ENCODE assay signal across 10 cellular contexts in genomic region chr9:127754099-127754760, GRCh38. TPM values are rescaled to one million over a fixed set of nuclear protein-coding genes. Genes with fewer than 3 reads are reported as not detected.
DNase-seq lines count a peak whose midpoint lies in the region; ATAC-seq, FAIRE-seq and TF ChIP-seq lines count a peak whose summit lies in the region.
"Had no signal": no experiment of that assay in that cellular context is flagged by ENCODE, and none has a peak within 500 bp of the region (broad histone marks: within the 10 kb centered on the region; RNA-seq: fewer than 3 reads in every experiment).

No MANE protein-coding gene starts in this region.

- H3K4me1 ChIP-seq in testis: no peaks in the 10 kb centered on the region

- no peaks in the 10 kb centered on the region for H3K9me3 ChIP-seq in iPS-18c (ENCODE audit: control insufficient read depth, insufficient read depth, low read length)
- no peaks in the 10 kb centered on the region for H3K9me3 ChIP-seq in testis

- intact Hi-C loops in testis (cut with DNase I; ENCODE audit: low total_unique reads): no loop called here

- H3K4me3 ChIP-seq in iPS-18c (ENCODE audit: insufficient read depth, low read depth, low read length) (peak overlapping the region; percentile 69), testis (peak overlapping the region; percentile 9 to 26)

- DNase-seq in NCI-H524 (lab: John Stamatoyannopoulos, UW): peak; percentile 33 to 68
- no peak for DNase-seq in NCI-H524 treated with DMSO at 0.1 percent for 48 hours (lab: John Stamatoyannopoulos, UW)
- no peak for DNase-seq in testis
- no peak for DNase-seq in activated naive CD4-positive, alpha-beta T cell treated with Interleukin-2 at 50 U/mL for 16 hours
- no peak for DNase-seq in GM19239 (ENCODE audit: insufficient read length, low spot score)
- DNase-seq in GM10266 (ENCODE audit: extremely low spot score): no peak
- DNase-seq: erythroblast had no signal

- no peaks in the 10 kb centered on the region for H3K27me3 ChIP-seq in testis

- ATAC-seq in SK-N-SH treated with all-trans-retinoic acid at 6 μM for 48 hours: peak; percentile 96

- no peak for TF ChIP-seq CTCF in testis (IDR thresholded peaks at IDR 0.05)
- TF ChIP-seq CTCF in GM10266 (IDR thresholded peaks at IDR 0.05; ENCODE audit: control insufficient read depth, insufficient read depth, low read depth, missing control alignments): no peak

- FAIRE-seq in GM19239 (lab: Jason Lieb, UNC): no peak

- no peak for TF ChIP-seq POLR2A in testis (IDR thresholded peaks at IDR 0.05)

- 16 to 20% methylated on average over 43 to 46 of the region's 56 CpGs for WGBS in testis, 2 donors

- no peaks in the 10 kb centered on the region for H3K36me3 ChIP-seq in testis (ENCODE audit: low read depth, missing control alignments)

- H3K27ac ChIP-seq in testis: no peak overlapping the region

TF ChIP-seq in SK-N-SH treated with all-trans-retinoic acid at 6 μM for 48 hours, 23 proteins besides CTCF, POLR2A, EP300 and RAD21:
- TF ChIP-seq ZFP30 (CRISPR knock-in tag; IDR thresholded peaks at IDR 0.05): no peak
- TF ChIP-seq OSR1 (CRISPR knock-in tag; IDR thresholded peaks at IDR 0.05): no peak
- no peak for TF ChIP-seq PPARA (CRISPR knock-in tag; IDR thresholded peaks at IDR 0.05; ENCODE audit: borderline replicate concordance)
- no peak for TF ChIP-seq CSRNP3 (CRISPR knock-in tag; IDR thresholded peaks at IDR 0.05)
- TF ChIP-seq ISL1 (CRISPR knock-in tag; IDR thresholded peaks at IDR 0.05): no peak
- no peak for TF ChIP-seq GLIS3 (CRISPR knock-in tag; IDR thresholded peaks at IDR 0.05)
- TF ChIP-seq ZFP3 (CRISPR knock-in tag; IDR thresholded peaks at IDR 0.05): no peak
- no peak for TF ChIP-seq ZNF8 (CRISPR knock-in tag; IDR thresholded peaks at IDR 0.05)
- TF ChIP-seq BACH2 (CRISPR knock-in tag; IDR thresholded peaks at IDR 0.05; ENCODE audit: borderline replicate concordance): no peak
- TF ChIP-seq, protein P1, sequence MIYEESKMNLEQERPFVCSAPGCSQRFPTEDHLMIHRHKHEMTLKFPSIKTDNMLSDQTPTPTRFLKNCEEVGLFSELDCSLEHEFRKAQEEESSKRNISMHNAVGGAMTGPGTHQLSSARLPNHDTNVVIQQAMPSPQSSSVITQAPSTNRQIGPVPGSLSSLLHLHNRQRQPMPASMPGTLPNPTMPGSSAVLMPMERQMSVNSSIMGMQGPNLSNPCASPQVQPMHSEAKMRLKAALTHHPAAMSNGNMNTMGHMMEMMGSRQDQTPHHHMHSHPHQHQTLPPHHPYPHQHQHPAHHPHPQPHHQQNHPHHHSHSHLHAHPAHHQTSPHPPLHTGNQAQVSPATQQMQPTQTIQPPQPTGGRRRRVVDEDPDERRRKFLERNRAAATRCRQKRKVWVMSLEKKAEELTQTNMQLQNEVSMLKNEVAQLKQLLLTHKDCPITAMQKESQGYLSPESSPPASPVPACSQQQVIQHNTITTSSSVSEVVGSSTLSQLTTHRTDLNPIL (CRISPR knock-in tag; IDR thresholded peaks at IDR 0.05; ENCODE audit: low read depth): no peak

RNA-seq across cellular contexts. Expression of gene TOR2A, which starts 19.1 kb away (rescaled TPM):
- total RNA-seq in testis: 10 to 100 TPM; 28.7 to 32.0 TPM
- polyA plus RNA-seq in testis (ENCODE audit: insufficient read depth, low read depth, low replicate concordance): 30.4 TPM

RNA-seq across cellular contexts. Expression of gene SH2D3C, which starts 24.2 kb away (rescaled TPM):
- 1 to 10 TPM; 6.6 to 9.6 TPM for total RNA-seq in testis
- polyA plus RNA-seq in testis (ENCODE audit: insufficient read depth, low read depth, low replicate concordance): 8.8 TPM

RNA-seq across cellular contexts. Expression of gene CDK9, which starts 31.6 kb away (rescaled TPM):
- total RNA-seq in testis: 100 to 1,000 TPM; 136 to 163 TPM
- polyA plus RNA-seq in testis (ENCODE audit: insufficient read depth, low read depth, low replicate concordance): 77.1 TPM

RNA-seq across cellular contexts. Expression of gene TTC16, which starts 38.4 kb away (rescaled TPM):
- 10 to 100 TPM; 25.0 to 32.7 TPM for total RNA-seq in testis
- 46.2 TPM for polyA plus RNA-seq in testis (ENCODE audit: insufficient read depth, low read depth, low replicate concordance)
- total RNA-seq: B cell had no signal

RNA-seq across cellular contexts. Expression of gene PTRH1, which starts 38.8 kb away (rescaled TPM):
- total RNA-seq in testis: 10 to 100 TPM; 19.0 to 24.5 TPM
- 18.2 TPM for polyA plus RNA-seq in testis (ENCODE audit: insufficient read depth, low read depth, low replicate concordance)

Comparison
In these comparisons a context has a peak if more than half of its experiments do, and no peak if none do; other contexts are left out.
1. DNase-seq: peak in NCI-H524 (2 of 2); none in NCI-H524 treated with DMSO at 0.1 percent for 48 hours (single experiment), testis (single experiment), activated naive CD4-positive, alpha-beta T cell treated with Interleukin-2 at 50 U/mL for 16 hours (single experiment), GM19239 (single experiment) and GM10266 (single experiment).